ENCODE assay signal across 14 cellular contexts in the genomic region with DNA sequence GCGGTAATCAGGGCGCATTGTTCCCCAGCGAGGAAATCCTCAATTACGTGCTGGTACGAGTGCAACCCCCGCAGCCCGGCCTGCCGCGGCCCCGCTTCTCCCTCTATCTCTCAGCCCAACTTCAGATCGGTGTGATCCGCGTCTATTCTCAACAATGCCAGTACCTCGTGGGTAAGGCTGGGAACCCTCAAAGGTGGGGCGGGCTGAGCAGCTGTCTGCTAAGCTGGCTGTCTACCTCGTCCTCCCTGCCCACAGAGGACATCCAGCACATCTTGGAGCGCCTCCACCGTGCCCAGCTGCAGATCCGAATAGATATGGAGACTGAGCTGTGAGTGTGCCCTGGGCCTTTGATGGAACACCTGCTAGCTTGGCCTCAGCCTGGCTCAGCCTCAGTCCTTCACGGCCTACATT. TPM values are rescaled to one million over a fixed set of nuclear protein-coding genes. Genes with fewer than 3 reads are reported as not detected.
A peak's percentile ranks its signal among the peaks of the same experiment; 100 is the strongest.
DNase-seq lines count a peak whose midpoint lies in the region; ATAC-seq, FAIRE-seq and TF ChIP-seq lines count a peak whose summit lies in the region.
"Had no signal": no experiment of that assay in that cellular context is flagged by ENCODE, and none has a peak within 500 bp of the region (broad histone marks: within the 10 kb centered on the region; RNA-seq: fewer than 3 reads in every experiment).

No MANE protein-coding gene starts in this region.

- no peaks in the 10 kb centered on the region for H3K79me2 ChIP-seq in astrocyte (ENCODE audit: insufficient read depth, low read length)
- H3K79me2 ChIP-seq: parathyroid adenoma had no signal

- H3K4me1 Mint-ChIP-seq in astrocyte (ENCODE audit: low read depth, unreplicated experiment) (peaks cover 2% of the 10 kb centered on the region), mesothelial cell of epicardium (peaks cover 50% of the 10 kb centered on the region)

- H3K27me3 Mint-ChIP-seq in astrocyte (ENCODE audit: low read depth, unreplicated experiment): no peaks in the 10 kb centered on the region
- H3K27me3 Mint-ChIP-seq in mesothelial cell of epicardium (ENCODE audit: low read depth): no peaks in the 10 kb centered on the region

- no peak overlapping the region for H3K4me3 ChIP-seq in right cardiac atrium (ENCODE audit: low read length)
- H3K4me3 ChIP-seq in astrocyte (ENCODE audit: insufficient read depth, low read depth, low read length): peak overlapping the region; percentile 50

- H3K4me3 Mint-ChIP-seq in astrocyte (ENCODE audit: unreplicated experiment): peak overlapping the region; percentile 66
- H3K4me3 Mint-ChIP-seq in mesothelial cell of epicardium: peak overlapping the region; percentile 83

- H3K4me1 ChIP-seq in right cardiac atrium (ENCODE audit: control insufficient read depth, insufficient read depth, low read length): no peaks in the 10 kb centered on the region
- peaks cover 14% of the 10 kb centered on the region for H3K4me1 ChIP-seq in astrocyte (ENCODE audit: insufficient read depth, low read length)
- H3K4me1 ChIP-seq: Caco-2, parathyroid adenoma had no signal

- intact Hi-C loops in right cardiac atrium (cut with DNase I): no loop called here
- intact Hi-C loops in cardiac septum (cut with DNase I): no loop called here

- no peak for ATAC-seq in right cardiac atrium

- H3K9me3 ChIP-seq in right cardiac atrium (ENCODE audit: control insufficient read depth, low read length) (no peaks in the 10 kb centered on the region), astrocyte (ENCODE audit: insufficient read depth, low read depth, low read length) (no peaks in the 10 kb centered on the region)
- H3K9me3 ChIP-seq: Caco-2 had no signal

- H3K27ac Mint-ChIP-seq in astrocyte (ENCODE audit: unreplicated experiment): no peak overlapping the region
- peak overlapping the region; percentile 94 for H3K27ac Mint-ChIP-seq in mesothelial cell of epicardium

- H3K36me3 Mint-ChIP-seq in astrocyte (ENCODE audit: low read depth, unreplicated experiment): peaks cover 23% of the 10 kb centered on the region
- H3K36me3 Mint-ChIP-seq in mesothelial cell of epicardium: peaks cover 25% of the 10 kb centered on the region

- H3K9me3 Mint-ChIP-seq in astrocyte (ENCODE audit: unreplicated experiment): no peaks in the 10 kb centered on the region
- no peaks in the 10 kb centered on the region for H3K9me3 Mint-ChIP-seq in mesothelial cell of epicardium

- DNase-seq in right cardiac atrium: peak in 2 of 3 donors; percentile 16 to 43
- DNase-seq in cardiac septum (ENCODE audit: low spot score): no peak
- no peak for DNase-seq in astrocyte (ENCODE audit: low read depth)
- DNase-seq in mesothelial cell of epicardium (ENCODE audit: low spot score in 2 of 2, unreplicated experiment in 2 of 2): no peak
- no peak for DNase-seq in NCI-H446 (lab: John Stamatoyannopoulos, UW)
- DNase-seq in mucosa of gallbladder (ENCODE audit: low spot score): no peak
- DNase-seq in RCC 7860 (ENCODE audit: low spot score): no peak
- no peak for DNase-seq in ecto neural progenitor cell (ENCODE audit: low spot score)
- DNase-seq: activated CD8-positive, alpha-beta memory T cell treated with anti-CD3 and anti-CD28 coated beads, Interleukin-2, amount 50 U/mL, for 48 hours; Caco-2; NCI-H187; SHP77 had no signal

- peak overlapping the region; percentile 36 for H3K9ac ChIP-seq in astrocyte (ENCODE audit: low read length)
- H3K9ac ChIP-seq: parathyroid adenoma had no signal

- FAIRE-seq in astrocyte (lab: Jason Lieb, UNC) (no peak), RCC 7860 (lab: Jason Lieb, UNC) (no peak)

- 72% methylated on average over 20 of the region's 20 CpGs for WGBS in right cardiac atrium

- TF ChIP-seq CTCF in astrocyte (IDR thresholded peaks at IDR 0.05; ENCODE audit: insufficient read depth, low read depth, low read length) (no peak), mesothelial cell of epicardium (IDR thresholded peaks at IDR 0.05; ENCODE audit: unreplicated experiment) (no peak)

- peaks cover 5% of the 10 kb centered on the region for H4K20me1 ChIP-seq in astrocyte (ENCODE audit: insufficient read depth, low read length)

- no peaks in the 10 kb centered on the region for H3K36me3 ChIP-seq in astrocyte (ENCODE audit: insufficient read depth, low read length)

- H3K27me3 ChIP-seq in right cardiac atrium (ENCODE audit: control insufficient read depth, insufficient read depth) (no peaks in the 10 kb centered on the region), astrocyte (ENCODE audit: insufficient read depth, low read length) (no peaks in the 10 kb centered on the region)

- no peak overlapping the region for H3K27ac ChIP-seq in right cardiac atrium (ENCODE audit: low read length)
- no peak overlapping the region for H3K27ac ChIP-seq in astrocyte (ENCODE audit: low read depth, low read length)
- H3K27ac ChIP-seq: HL-60, parathyroid adenoma had no signal

- peak overlapping the region; percentile 84 for H3K4me2 ChIP-seq in astrocyte (ENCODE audit: low read length)

- H2AFZ ChIP-seq in astrocyte (ENCODE audit: low read depth, low read length): no peak overlapping the region
- H2AFZ ChIP-seq: parathyroid adenoma had no signal

RNA-seq across cellular contexts. Expression of gene REC8, which starts 1.0 kb away (rescaled TPM):
- total RNA-seq in right cardiac atrium (1 to 10 TPM; 1.9 to 5.8 (median 3.2) TPM), cardiac septum (5.7 TPM), astrocyte (33.5 and 46.4 TPM in 2 replicates), mesothelial cell of epicardium (465 to 486 TPM (median 484 TPM) in 3 replicates), mucosa of gallbladder (208 TPM)
- polyA plus RNA-seq in right cardiac atrium: 4.1 TPM

RNA-seq across cellular contexts. Expression of gene IRF9, which starts 11.8 kb away (rescaled TPM):
- 100 to 1,000 TPM in 1 of 4 donors, 10 to 100 TPM in 3; 47.5 to 103 (median 59.0) TPM for total RNA-seq in right cardiac atrium
- polyA plus RNA-seq in right cardiac atrium: 44.5 TPM
- 44.8 TPM for total RNA-seq in cardiac septum
- 76.0 and 89.4 TPM in 2 replicates for total RNA-seq in astrocyte
- 244 to 274 TPM (median 250 TPM) in 3 replicates for total RNA-seq in mesothelial cell of epicardium
- 148 TPM for total RNA-seq in mucosa of gallbladder

RNA-seq across cellular contexts. Expression of gene IPO4, which starts 15.7 kb away (rescaled TPM):
- 10 to 100 TPM; 10.2 to 22.5 (median 12.1) TPM for total RNA-seq in right cardiac atrium
- polyA plus RNA-seq in right cardiac atrium: 4.1 TPM
- total RNA-seq in cardiac septum: 15.7 TPM
- total RNA-seq in astrocyte: 46.1 and 53.3 TPM in 2 replicates
- 38.4 to 43.2 TPM (median 39.3 TPM) in 3 replicates for total RNA-seq in mesothelial cell of epicardium
- total RNA-seq in mucosa of gallbladder: 23.0 TPM

RNA-seq across cellular contexts. Expression of gene TM9SF1, which starts 22.4 kb away (rescaled TPM):
- 10 to 100 TPM; 26.4 to 37.6 (median 30.4) TPM for total RNA-seq in right cardiac atrium
- polyA plus RNA-seq in right cardiac atrium: 14.8 TPM
- 19.1 TPM for total RNA-seq in cardiac septum
- total RNA-seq in astrocyte: 59.3 and 62.9 TPM in 2 replicates
- total RNA-seq in mesothelial cell of epicardium: 44.9 to 45.8 TPM (median 45.7 TPM) in 3 replicates
- total RNA-seq in mucosa of gallbladder: 94.1 TPM

RNA-seq across cellular contexts. Expression of gene RNF31, which starts 25.6 kb away (rescaled TPM):
- total RNA-seq in right cardiac atrium (10 to 100 TPM; 29.2 to 48.4 (median 42.6) TPM), cardiac septum (31.3 TPM), astrocyte (59.0 and 69.8 TPM in 2 replicates), mesothelial cell of epicardium (90.5 to 96.0 TPM (median 90.5 TPM) in 3 replicates), mucosa of gallbladder (60.7 TPM)
- polyA plus RNA-seq in right cardiac atrium: 27.6 TPM

Comparison
In these comparisons a context has a peak if more than half of its experiments do, and no peak if none do; other contexts are left out.
1. DNase-seq: peak in right cardiac atrium (2 of 3); none in cardiac septum (single experiment), astrocyte (single experiment), mesothelial cell of epicardium (0 of 2), NCI-H446 (0 of 2), mucosa of gallbladder (single experiment), RCC 7860 (single experiment) and ecto neural progenitor cell (single experiment).